12 cellular contexts compared by ENCODE assay signal in the genomic region with DNA sequence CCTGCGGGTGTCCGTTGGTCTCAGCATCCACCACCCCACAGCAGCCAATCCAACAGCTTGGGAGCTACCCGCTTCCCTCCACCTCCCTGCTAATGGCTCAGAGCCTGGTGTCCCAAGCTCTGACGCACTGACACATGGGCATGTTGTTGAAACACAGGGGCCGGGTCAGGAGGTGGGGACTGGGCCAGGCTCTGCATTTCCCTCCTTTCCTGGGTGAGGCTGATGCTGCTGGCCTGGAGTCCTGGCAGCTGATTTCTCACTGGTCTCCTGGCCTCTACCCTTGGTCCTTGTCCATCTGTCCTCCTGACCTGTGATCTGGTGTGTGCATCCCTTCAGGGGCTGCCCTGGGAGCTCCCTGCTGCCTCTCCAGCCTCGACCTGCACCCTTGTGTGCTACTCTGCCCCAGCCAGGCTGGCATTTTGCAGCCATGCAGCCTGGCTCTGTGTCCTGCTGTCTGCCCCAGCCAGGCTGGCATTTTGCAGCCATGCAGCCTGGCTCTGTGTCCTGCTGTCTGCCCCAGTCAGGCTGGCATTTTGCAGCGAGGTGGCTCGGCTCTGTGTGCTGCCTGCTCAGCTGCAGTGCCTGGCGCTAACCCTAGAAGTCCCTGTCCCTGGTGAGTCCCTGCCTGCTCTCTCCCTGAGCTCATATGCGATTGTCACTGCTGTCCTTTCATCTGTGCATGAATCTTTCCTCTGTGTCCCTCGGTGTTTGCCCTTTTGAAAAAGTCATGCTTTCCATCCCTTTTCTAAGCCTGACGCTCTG. TPM values are rescaled to one million over a fixed set of nuclear protein-coding genes. Genes with fewer than 3 reads are reported as not detected.
DNase-seq lines count a peak whose midpoint lies in the region; ATAC-seq and TF ChIP-seq lines count a peak whose summit lies in the region.
"Had no signal": no experiment of that assay in that cellular context is flagged by ENCODE, and none has a peak within 500 bp of the region (broad histone marks: within the 10 kb centered on the region; RNA-seq: fewer than 3 reads in every experiment).

No MANE protein-coding gene starts in this region.

- ATAC-seq in T-helper 17 cell (no peak), heart left ventricle (peak in 3 of 4 donors; percentile 49 to 73 (median 66)), psoas muscle (peak; percentile 34 to 84 (median 72)), HG02571 (IDR thresholded peaks at IDR 0.05; ENCODE audit: unreplicated experiment) (no peak), HG03571 (IDR thresholded peaks at IDR 0.05; ENCODE audit: unreplicated experiment) (no peak)
- ATAC-seq: HCT116 had no signal

- peaks cover 0 to 5% (median 0%) of the 10 kb centered on the region in 9 donors for H3K27me3 ChIP-seq in heart left ventricle
- H3K27me3 ChIP-seq in psoas muscle (ENCODE audit: insufficient read depth in 3 of 3, low read length in 2 of 3) = peaks cover 0 to 18% (median 2%) of the 10 kb centered on the region in 3 donors

- TF ChIP-seq CTCF in heart left ventricle (IDR thresholded peaks at IDR 0.05) (no peak), psoas muscle (IDR thresholded peaks at IDR 0.05) (no peak)

- TF ChIP-seq POLR2A in heart left ventricle (IDR thresholded peaks at IDR 0.05) = no peak

- H3K4me3 ChIP-seq in heart left ventricle = no peak overlapping the region
- no peak overlapping the region for H3K4me3 ChIP-seq in psoas muscle
- H3K4me3 ChIP-seq: prostate gland had no signal

- 73 to 85% (median 81%) methylated on average over 7 to 12 of the region's 12 CpGs for WGBS in heart left ventricle, 4 donors
- 38 to 59% (median 48%) methylated on average over 12 of the region's 12 CpGs for WGBS in psoas muscle, 3 donors

- no peaks in the 10 kb centered on the region for H3K9me3 Mint-ChIP-seq in activated T-cell treated with anti-CD3 and anti-CD28 coated beads, Interleukin-2, amount 50 U/mL, for 24 hours

- intact Hi-C loops in heart left ventricle (cut with DNase I) (no loop called here), psoas muscle (cut with DNase I) (no loop called here)

- H3K36me3 ChIP-seq in heart left ventricle = no peaks in the 10 kb centered on the region
- no peaks in the 10 kb centered on the region for H3K36me3 ChIP-seq in psoas muscle (ENCODE audit: insufficient read depth in 1 of 2, low read depth in 1 of 2)
- H3K36me3 ChIP-seq: prostate gland had no signal

- H3K4me3 Mint-ChIP-seq in T-helper 17 cell = peak overlapping the region; percentile 15
- no peak overlapping the region for H3K4me3 Mint-ChIP-seq in activated T-cell treated with anti-CD3 and anti-CD28 coated beads, Interleukin-2, amount 50 U/mL, for 24 hours

- H3K27ac Mint-ChIP-seq in T-helper 17 cell = no peak overlapping the region
- H3K27ac Mint-ChIP-seq in activated T-cell treated with anti-CD3 and anti-CD28 coated beads, Interleukin-2, amount 50 U/mL, for 24 hours = no peak overlapping the region

- DNase-seq in D341Med (ENCODE audit: low spot score) (peak; percentile 29), T-helper 17 cell (no peak), heart left ventricle (peak in 1 of 5 donors; percentile 64), psoas muscle (peak; percentile 74 to 86), NCI-H1105 (lab: John Stamatoyannopoulos, UW) (no peak)
- no peak for DNase-seq in activated T-cell treated with anti-CD3 and anti-CD28 coated beads, Interleukin-2, amount 50 U/mL, for 24 hours
- DNase-seq: activated CD8-positive, alpha-beta memory T cell treated with anti-CD3 and anti-CD28 coated beads, Interleukin-2, amount 50 U/mL, for 4 hours; Calu3 had no signal

- H3K9me3 ChIP-seq in T-helper 17 cell (ENCODE audit: control insufficient read depth, low read length, poor library complexity, severe bottlenecking) (no peaks in the 10 kb centered on the region), heart left ventricle (no peaks in the 10 kb centered on the region), psoas muscle (no peaks in the 10 kb centered on the region)
- H3K9me3 ChIP-seq: prostate gland had no signal

- peaks cover 0 to 15% (median 0%) of the 10 kb centered on the region in 12 donors for H3K4me1 ChIP-seq in heart left ventricle
- H3K4me1 ChIP-seq in psoas muscle = no peaks in the 10 kb centered on the region
- H3K4me1 ChIP-seq: prostate gland had no signal

- peaks cover 4% of the 10 kb centered on the region for H3K27me3 Mint-ChIP-seq in T-helper 17 cell
- H3K27me3 Mint-ChIP-seq in activated T-cell treated with anti-CD3 and anti-CD28 coated beads, Interleukin-2, amount 50 U/mL, for 24 hours = no peaks in the 10 kb centered on the region

- H3K27ac ChIP-seq in heart left ventricle (no peak overlapping the region), psoas muscle (no peak overlapping the region)
- H3K27ac ChIP-seq: prostate gland had no signal

- peaks cover 22% of the 10 kb centered on the region for H3K4me1 Mint-ChIP-seq in T-helper 17 cell
- H3K4me1 Mint-ChIP-seq in activated T-cell treated with anti-CD3 and anti-CD28 coated beads, Interleukin-2, amount 50 U/mL, for 24 hours (ENCODE audit: low read depth) = peaks cover 23% of the 10 kb centered on the region

- H3K36me3 Mint-ChIP-seq in T-helper 17 cell (ENCODE audit: low read depth) = no peaks in the 10 kb centered on the region
- no peaks in the 10 kb centered on the region for H3K36me3 Mint-ChIP-seq in activated T-cell treated with anti-CD3 and anti-CD28 coated beads, Interleukin-2, amount 50 U/mL, for 24 hours (ENCODE audit: low read depth)

RNA-seq across cellular contexts. Expression of gene AMZ1, which starts 14.0 kb away (rescaled TPM):
- total RNA-seq in T-helper 17 cell (under 1 TPM; 0.32 to 0.76 TPM), heart left ventricle (under 1 TPM in 3 of 9 donors, not detected in 6; 0.05 to 0.48 (median 0.10) TPM), psoas muscle (not detected)
- polyA plus RNA-seq in heart left ventricle (under 1 TPM; 0.01 to 0.04 TPM), psoas muscle (under 1 TPM in 1 of 3 donors, not detected in 2; 0.03 TPM)

Comparison
In these comparisons a context has a peak if more than half of its experiments do, and no peak if none do; other contexts are left out.
1. DNase-seq: peak in D341Med (single experiment) and psoas muscle (2 of 2); none in T-helper 17 cell (0 of 3), activated T-cell treated with anti-CD3 and anti-CD28 coated beads, Interleukin-2, amount 50 U/mL, for 24 hours (single experiment) and NCI-H1105 (single experiment).
2. ATAC-seq: peak in heart left ventricle (3 of 4) and psoas muscle (4 of 4); none in T-helper 17 cell (single experiment), HG02571 (single experiment) and HG03571 (single experiment).